10 cellular contexts compared by ENCODE assay signal in the genomic region with DNA sequence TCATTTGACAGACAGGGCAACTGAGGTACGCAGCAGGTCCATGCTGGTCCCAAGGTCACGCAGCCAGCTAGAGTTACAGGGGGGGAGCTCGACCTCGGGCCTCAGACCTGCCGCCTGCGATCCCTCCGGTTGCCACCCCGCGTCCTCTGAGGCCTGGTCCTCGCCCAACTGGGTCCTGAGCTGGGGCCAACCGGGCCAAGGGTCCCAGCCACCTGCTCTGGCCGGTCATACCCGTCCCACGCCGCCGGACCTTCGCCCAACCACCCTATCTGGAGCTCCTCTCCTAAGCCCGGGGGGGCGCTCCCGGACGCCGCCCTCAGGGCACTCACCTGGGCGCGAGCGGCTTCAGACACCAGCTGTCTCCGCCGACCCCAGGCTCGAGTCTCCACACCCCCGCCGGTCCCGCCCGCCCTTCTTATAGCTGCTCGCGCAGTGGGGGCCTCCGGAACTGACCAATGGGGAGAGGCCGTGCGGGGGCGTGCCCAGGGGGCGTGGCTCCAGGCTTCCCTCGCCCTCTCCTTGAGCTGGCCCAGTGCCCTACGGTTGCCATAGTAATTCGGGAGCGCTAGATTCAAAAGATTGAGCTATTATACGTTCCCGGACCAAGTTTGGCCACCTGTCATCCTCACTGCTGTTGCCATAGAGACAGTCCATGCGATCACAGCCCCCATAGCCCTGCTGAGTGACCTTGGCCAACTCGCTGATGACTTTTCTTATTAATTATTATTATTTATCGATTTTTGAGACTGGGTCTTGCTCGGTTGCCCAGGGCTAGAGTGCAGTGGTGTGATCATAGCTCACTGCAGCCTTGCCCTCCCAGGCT. TPM values are rescaled to one million over a fixed set of nuclear protein-coding genes. Genes with fewer than 3 reads are reported as not detected.
DNase-seq lines count a peak whose midpoint lies in the region; ATAC-seq and TF ChIP-seq lines count a peak whose summit lies in the region.
"Had no signal": no experiment of that assay in that cellular context is flagged by ENCODE, and none has a peak within 500 bp of the region (broad histone marks: within the 10 kb centered on the region; RNA-seq: fewer than 3 reads in every experiment).

A gene with protein sequence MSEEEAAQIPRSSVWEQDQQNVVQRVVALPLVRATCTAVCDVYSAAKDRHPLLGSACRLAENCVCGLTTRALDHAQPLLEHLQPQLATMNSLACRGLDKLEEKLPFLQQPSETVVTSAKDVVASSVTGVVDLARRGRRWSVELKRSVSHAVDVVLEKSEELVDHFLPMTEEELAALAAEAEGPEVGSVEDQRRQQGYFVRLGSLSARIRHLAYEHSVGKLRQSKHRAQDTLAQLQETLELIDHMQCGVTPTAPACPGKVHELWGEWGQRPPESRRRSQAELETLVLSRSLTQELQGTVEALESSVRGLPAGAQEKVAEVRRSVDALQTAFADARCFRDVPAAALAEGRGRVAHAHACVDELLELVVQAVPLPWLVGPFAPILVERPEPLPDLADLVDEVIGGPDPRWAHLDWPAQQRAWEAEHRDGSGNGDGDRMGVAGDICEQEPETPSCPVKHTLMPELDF (minus strand): TSS at position 389 of the 823 bp plus-strand sequence. CDS start 1,150 bp downstream, outside the sequence.

- WGBS in stomach, 5 donors: 6 to 19% (median 8%) methylated on average over 25 to 49 of the region's 49 CpGs

- CTCF ChIA-PET in activated CD8-positive, alpha-beta memory T cell treated with anti-CD3 and anti-CD28 coated beads, Interleukin-2, amount 10 ng/mL, durations not matched to agents 7 days and 5 days (lab: Charles Lee): interaction anchor here (0.7 to 2.6 kb wide), 2 partner anchors 11 to 22 kb away, joined by 3 to 20 read pairs; no protein-coding TSS in a partner anchor

- peaks cover 12% of the 10 kb centered on the region for H3K27me3 Mint-ChIP-seq in activated CD8-positive, alpha-beta memory T cell treated with anti-CD3 and anti-CD28 coated beads, Interleukin-2, amount 10 ng/mL, durations not matched to agents 7 days and 5 days

- intact Hi-C loops in mucosa of descending colon (cut with DNase I, micrococcal nuclease) (no loop called here), stomach (cut with DNase I; ENCODE audit: low total_unique reads) (no loop called here)

- peaks cover 8% of the 10 kb centered on the region; the same call in 1 of the 2 replicates for H3K27me3 ChIP-seq in H7 (ENCODE audit: control insufficient read depth, insufficient read depth, low read length)
- peaks cover 0 to 48% (median 12%) of the 10 kb centered on the region in 3 donors for H3K27me3 ChIP-seq in stomach

- ATAC-seq in activated CD8-positive, alpha-beta memory T cell treated with anti-CD3 and anti-CD28 coated beads, Interleukin-2, amount 10 ng/mL, durations not matched to agents 7 days and 5 days: peak; percentile 52
- ATAC-seq in mucosa of descending colon (peak; percentile 77), GM18511 (IDR thresholded peaks at IDR 0.05; ENCODE audit: unreplicated experiment) (no peak)

- H3K9me3 Mint-ChIP-seq in activated CD8-positive, alpha-beta memory T cell treated with anti-CD3 and anti-CD28 coated beads, Interleukin-2, amount 10 ng/mL, durations not matched to agents 7 days and 5 days (ENCODE audit: low read depth): no peaks in the 10 kb centered on the region
- H3K9me3 Mint-ChIP-seq: T-helper 1 cell treated with Interleukin-12 subunit alpha and Interleukin-12 subunit beta and Interleukin-4 antibody, amounts not matched to agents 30 μg/mL and 1 μg/mL, for 36 hours had no signal

- H3K36me3 ChIP-seq in H7 (replicated peaks; ENCODE audit: control insufficient read depth, insufficient read depth, low read length) (no peaks in the 10 kb centered on the region), mucosa of descending colon (ENCODE audit: low read depth) (no peaks in the 10 kb centered on the region), stomach (no peaks in the 10 kb centered on the region)
- H3K36me3 ChIP-seq: tibial artery had no signal

- H3K4me3 ChIP-seq in H7 (ENCODE audit: insufficient read depth, low read depth, low read length): peak within 1 kb of the TSS; percentile 33
- H3K4me3 ChIP-seq in mucosa of descending colon: no peak within 1 kb of the TSS
- H3K4me3 ChIP-seq in stomach: peak within 1 kb of the TSS; percentile 39 to 50 (median 48)
- H3K4me3 ChIP-seq: tibial artery had no signal

- DNase-seq in H7 (peak; percentile 100), NCI-H345 treated with DMSO at 0.1 percent for 48 hours (lab: John Stamatoyannopoulos, UW; ENCODE audit: unreplicated experiment) (peak; percentile 44), erythroblast (lab: John Stamatoyannopoulos, UW) (peak; percentile 89), mucosa of descending colon (peak; percentile 86 to 87 (median 86)), stomach (peak; percentile 96), GM19240 (ENCODE audit: insufficient read length, low spot score) (no peak)
- DNase-seq in activated CD8-positive, alpha-beta memory T cell treated with anti-CD3 and anti-CD28 coated beads, Interleukin-2, amount 10 ng/mL, durations not matched to agents 7 days and 5 days: peak; percentile 45

- TF ChIP-seq POLR2A in erythroblast (IDR thresholded peaks at IDR 0.05; ENCODE audit: low read length) (no peak), stomach (IDR thresholded peaks at IDR 0.05) (peak in 1 of 4 donors; percentile 32)

- TF ChIP-seq CTCF in mucosa of descending colon (IDR thresholded peaks at IDR 0.05) (no peak), stomach (IDR thresholded peaks at IDR 0.05) (no peak)

- no peak for TF ChIP-seq EP300 in stomach (IDR thresholded peaks at IDR 0.05)

- peaks cover under 1% of the 10 kb centered on the region for H3K4me1 Mint-ChIP-seq in activated CD8-positive, alpha-beta memory T cell treated with anti-CD3 and anti-CD28 coated beads, Interleukin-2, amount 10 ng/mL, durations not matched to agents 7 days and 5 days

- peak within 1 kb of the TSS; percentile 72 to 89 (median 82) for H3K27ac ChIP-seq in stomach
- H3K27ac ChIP-seq: tibial artery had no signal

- H3K9me3 ChIP-seq in mucosa of descending colon: no peaks in the 10 kb centered on the region
- no peaks in the 10 kb centered on the region for H3K9me3 ChIP-seq in stomach
- H3K9me3 ChIP-seq: tibial artery had no signal

- H3K4me3 Mint-ChIP-seq in activated CD8-positive, alpha-beta memory T cell treated with anti-CD3 and anti-CD28 coated beads, Interleukin-2, amount 10 ng/mL, durations not matched to agents 7 days and 5 days: no peak within 1 kb of the TSS
- H3K4me3 Mint-ChIP-seq: T-helper 1 cell treated with Interleukin-12 subunit alpha and Interleukin-12 subunit beta and Interleukin-4 antibody, amounts not matched to agents 30 μg/mL and 1 μg/mL, for 36 hours had no signal

- H3K4me1 ChIP-seq in mucosa of descending colon (ENCODE audit: low read depth) (peaks cover 13% of the 10 kb centered on the region), stomach (peaks cover 12 to 64% (median 62%) of the 10 kb centered on the region in 4 donors)

- no peak within 1 kb of the TSS for H3K27ac Mint-ChIP-seq in activated CD8-positive, alpha-beta memory T cell treated with anti-CD3 and anti-CD28 coated beads, Interleukin-2, amount 10 ng/mL, durations not matched to agents 7 days and 5 days
- H3K27ac Mint-ChIP-seq: T-helper 1 cell treated with Interleukin-12 subunit alpha and Interleukin-12 subunit beta and Interleukin-4 antibody, amounts not matched to agents 30 μg/mL and 1 μg/mL, for 36 hours had no signal

- H3K36me3 Mint-ChIP-seq in activated CD8-positive, alpha-beta memory T cell treated with anti-CD3 and anti-CD28 coated beads, Interleukin-2, amount 10 ng/mL, durations not matched to agents 7 days and 5 days: no peaks in the 10 kb centered on the region

RNA-seq across cellular contexts. Expression of the gene that starts here (rescaled TPM):
- total RNA-seq in H7 (2014; rRNA removed; shearing (Covaris generic)): 1.3 and 2.5 TPM in 2 replicates
- total RNA-seq in activated CD8-positive, alpha-beta memory T cell treated with anti-CD3 and anti-CD28 coated beads, Interleukin-2, amount 10 ng/mL, durations not matched to agents 7 days and 5 days: not detected
- 1 to 10 TPM; 3.2 to 6.7 (median 4.5) TPM for total RNA-seq in mucosa of descending colon
- 100 to 1,000 TPM in 1 of 5 donors, 10 to 100 TPM in 2, 1 to 10 TPM in 2; 1.4 to 114 (median 37.8) TPM for total RNA-seq in stomach
- 10 to 100 TPM; 23.8 to 37.9 (median 25.3) TPM for polyA plus RNA-seq in stomach

Comparison
In these comparisons a context has a peak if more than half of its experiments do, and no peak if none do; other contexts are left out.
1. Peak in DNase-seq and ATAC-seq in activated CD8-positive, alpha-beta memory T cell treated with anti-CD3 and anti-CD28 coated beads, Interleukin-2, amount 10 ng/mL, durations not matched to agents 7 days and 5 days; RNA of the gene not detected or under 1 TPM.